Comparison of ENCODE assay signal across 20 cellular contexts in the genomic region with DNA sequence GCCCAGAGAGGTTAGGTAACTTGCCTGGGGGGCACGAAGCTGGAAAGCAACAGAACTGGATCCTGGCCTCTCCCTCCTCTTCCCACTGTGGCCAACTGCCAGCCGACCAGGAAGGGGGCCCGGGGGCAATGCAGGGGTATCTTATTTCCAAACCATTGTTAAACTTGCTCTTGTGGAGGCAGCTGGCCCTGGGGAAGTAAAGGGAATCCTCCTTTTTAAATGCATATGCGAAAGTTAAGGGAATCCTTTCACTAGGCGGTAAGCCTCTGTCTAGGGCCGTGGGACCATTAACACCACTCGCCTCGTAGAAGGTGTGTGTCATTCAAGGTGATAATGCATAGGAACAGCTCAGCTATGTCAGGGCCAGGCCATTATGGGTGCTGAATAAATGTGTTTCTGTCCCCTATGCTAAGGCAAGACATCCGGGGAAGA.
DNase-seq lines count a peak whose midpoint lies in the region; ATAC-seq and TF ChIP-seq lines count a peak whose summit lies in the region.
"Had no signal": no experiment of that assay in that cellular context is flagged by ENCODE, and none has a peak within 500 bp of the region (broad histone marks: within the 10 kb centered on the region; RNA-seq: fewer than 3 reads in every experiment).

No MANE protein-coding gene starts in this region.

- intact Hi-C loops in testis (cut with DNase I; ENCODE audit: low total_unique reads) = no loop called here

- peaks cover 4% of the 10 kb centered on the region for H3K36me3 Mint-ChIP-seq in central memory CD8-positive, alpha-beta T cell (ENCODE audit: insufficient read depth)
- peaks cover 14 to 32% of the 10 kb centered on the region in 2 donors for H3K36me3 Mint-ChIP-seq in naive B cell

- 80 to 86% methylated on average over 9 of the region's 9 CpGs for WGBS in testis, 2 donors

- TF ChIP-seq POLR2A in testis (IDR thresholded peaks at IDR 0.05) = no peak

- no peak for TF ChIP-seq CTCF in GM12865 (IDR thresholded peaks at IDR 0.05; ENCODE audit: insufficient read depth, low read depth, low read length, missing control alignments)
- TF ChIP-seq CTCF in testis (IDR thresholded peaks at IDR 0.05) = no peak

- H3K27me3 Mint-ChIP-seq in central memory CD8-positive, alpha-beta T cell = no peaks in the 10 kb centered on the region
- no peaks in the 10 kb centered on the region for H3K27me3 Mint-ChIP-seq in naive B cell
- H3K27me3 Mint-ChIP-seq: activated CD4-positive, alpha-beta T cell treated with anti-CD3 and anti-CD28 coated beads, Interleukin-2, amount 10 ng/mL, durations not matched to agents 24 days and 14 days; activated naive CD8-positive, alpha-beta T cell treated with anti-CD3 and anti-CD28 coated beads, Interleukin-2, amount 10 ng/mL, durations not matched to agents 7 days and 5 days had no signal

- H3K27ac Mint-ChIP-seq in central memory CD8-positive, alpha-beta T cell (ENCODE audit: low read depth) = peak overlapping the region; percentile 22
- peak overlapping the region; percentile 88 to 99 (median 96) for H3K27ac Mint-ChIP-seq in naive B cell

- H3K27me3 ChIP-seq in testis = no peaks in the 10 kb centered on the region
- H3K27me3 ChIP-seq: cardiac muscle cell, foreskin keratinocyte had no signal

- H3K4me3 ChIP-seq in GM12865 (ENCODE audit: low read depth, low read length) = peak overlapping the region; percentile 72
- no peak overlapping the region for H3K4me3 ChIP-seq in testis
- H3K4me3 ChIP-seq: cardiac muscle cell, thoracic aorta had no signal

- no peaks in the 10 kb centered on the region for H3K4me1 ChIP-seq in testis
- H3K4me1 ChIP-seq: foreskin keratinocyte had no signal

- DNase-seq in GM12865 (ENCODE audit: low read depth) = no peak
- peak; percentile 10 for DNase-seq in NCI-H1092 (lab: John Stamatoyannopoulos, UW)
- no peak for DNase-seq in central memory CD8-positive, alpha-beta T cell (ENCODE audit: low spot score in 2 of 2)
- DNase-seq in naive B cell = no peak
- no peak for DNase-seq in testis
- DNase-seq in kidney glomerular epithelial cell (lab: John Stamatoyannopoulos, UW) = no peak
- DNase-seq in hepatic stellate cell (ENCODE audit: low spot score) = no peak
- DNase-seq: activated CD4-positive, alpha-beta T cell treated with anti-CD3 and anti-CD28 coated beads, Interleukin-2, amount 10 ng/mL, durations not matched to agents 24 days and 14 days; activated naive CD8-positive, alpha-beta T cell treated with anti-CD3 and anti-CD28 coated beads, Interleukin-2, amount 10 ng/mL, durations not matched to agents 7 days and 5 days; DMS53; foreskin keratinocyte; NCI-H1048; NCI-H524 treated with DMSO at 0.1 percent for 48 hours; stimulated activated CD4-positive, alpha-beta T cell treated with anti-CD3 and anti-CD28 coated beads, Interleukin-12 subunit alpha, Interleukin-12 subunit beta, amount 100 ng/mL, for 4 hours; T-helper 2 cell had no signal

- ATAC-seq in central memory CD8-positive, alpha-beta T cell (replicated peaks; ENCODE audit: extremely low read depth, poor library complexity, severe bottlenecking) = no peak
- no peak for ATAC-seq in naive B cell (ENCODE audit: low read depth in 2 of 2)
- no peak for ATAC-seq in GM18873 (IDR thresholded peaks at IDR 0.05; ENCODE audit: low FRiP score, unreplicated experiment)
- ATAC-seq: foreskin keratinocyte, HepG2 had no signal

- no peak overlapping the region for H3K27ac ChIP-seq in testis
- H3K27ac ChIP-seq: cardiac muscle cell, foreskin keratinocyte, RWPE1 had no signal

- H3K4me3 Mint-ChIP-seq in central memory CD8-positive, alpha-beta T cell = no peak overlapping the region
- H3K4me3 Mint-ChIP-seq in naive B cell = peak overlapping the region; percentile 83 to 100 (median 94)
- H3K4me3 Mint-ChIP-seq: activated naive CD8-positive, alpha-beta T cell treated with anti-CD3 and anti-CD28 coated beads, Interleukin-2, amount 10 ng/mL, durations not matched to agents 7 days and 5 days had no signal

- peaks cover 67% of the 10 kb centered on the region for H3K4me1 Mint-ChIP-seq in central memory CD8-positive, alpha-beta T cell
- H3K4me1 Mint-ChIP-seq in naive B cell = peaks cover 61 to 87% (median 83%) of the 10 kb centered on the region in 3 donors

- H3K36me3 ChIP-seq in testis (ENCODE audit: low read depth, missing control alignments) = no peaks in the 10 kb centered on the region
- H3K36me3 ChIP-seq: cardiac muscle cell, thoracic aorta had no signal

- H3K9me3 ChIP-seq in testis = no peaks in the 10 kb centered on the region
- H3K9me3 ChIP-seq: thoracic aorta had no signal

- H3K9me3 Mint-ChIP-seq in central memory CD8-positive, alpha-beta T cell = no peaks in the 10 kb centered on the region
- peaks cover 0 to 3% (median 1%) of the 10 kb centered on the region in 7 donors for H3K9me3 Mint-ChIP-seq in naive B cell
